1 cellular context compared by ENCODE assay signal in the genomic region with DNA sequence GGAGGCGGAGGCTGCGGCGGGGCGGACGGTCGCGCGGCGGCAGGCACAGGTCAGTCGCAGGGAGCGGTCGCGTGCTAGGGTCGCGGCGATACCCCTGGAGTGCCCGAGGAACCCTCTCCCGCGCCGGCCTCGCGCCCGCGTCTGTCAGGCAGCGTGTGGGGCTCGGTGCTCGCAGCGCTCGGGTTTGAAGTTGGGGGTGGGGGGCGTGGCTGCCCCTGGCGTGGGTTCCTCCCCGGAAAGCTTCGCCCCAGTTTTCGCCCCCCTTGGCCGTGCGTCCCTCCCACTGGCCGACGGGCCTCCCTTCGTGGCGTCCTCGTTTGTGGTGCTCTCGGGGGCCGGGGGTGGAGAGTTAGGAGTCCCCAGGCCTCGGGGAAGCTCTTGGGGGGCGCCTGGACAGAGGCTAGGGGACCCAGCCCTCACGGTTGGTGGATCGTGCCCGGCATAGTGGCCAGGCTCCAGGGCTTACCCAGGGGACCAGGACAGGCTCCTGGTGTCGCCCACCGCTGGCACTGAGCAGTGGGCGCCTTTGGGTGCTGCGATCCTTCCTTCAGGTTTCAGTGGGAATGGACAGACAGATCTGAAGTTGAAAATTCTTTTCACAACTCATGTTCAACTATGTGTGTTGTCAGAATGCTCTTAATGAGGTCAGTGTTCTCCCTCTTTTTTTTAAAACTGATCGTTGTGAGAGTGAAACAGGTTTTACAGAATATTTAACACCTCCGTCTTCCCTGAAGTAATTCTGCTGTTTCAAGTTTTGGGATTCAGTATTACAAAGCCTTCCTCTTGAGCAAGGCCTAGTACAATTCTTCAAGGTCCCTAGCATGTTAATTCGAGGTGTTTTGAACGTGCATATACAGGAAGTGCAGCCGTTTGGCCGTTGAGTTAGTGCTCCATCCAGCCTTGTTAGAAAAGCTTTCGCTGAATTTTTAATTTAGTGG.
TF ChIP-seq lines count a peak whose summit lies in the region.

No MANE protein-coding gene starts in this region.

TF ChIP-seq in K562, 482 proteins besides CTCF, POLR2A, EP300 and RAD21 (continued from another document and continues in another):
- TF ChIP-seq U2AF1 (optimal IDR thresholded peaks at IDR 0.05; ENCODE audit: low read depth, low read length) (peak; percentile 86), ZNF707 (CRISPR knock-in tag; conservative IDR thresholded peaks at IDR 0.05) (no peak), PCBP2 (IDR thresholded peaks at IDR 0.05; ENCODE audit: low read depth, low read length, poor library complexity, severe bottlenecking) (no peak), PHF8 (IDR thresholded peaks at IDR 0.05; ENCODE audit: borderline replicate concordance, low read length) (peak; percentile 86), CBFB (CRISPR knock-in tag; IDR thresholded peaks at IDR 0.05) (no peak), XRCC5 (IDR thresholded peaks at IDR 0.05; ENCODE audit: low read depth, low read length) (no peak), ZNF384 (IDR thresholded peaks at IDR 0.05; ENCODE audit: low read depth, low read length) (no peak), SRSF3 (IDR thresholded peaks at IDR 0.05; ENCODE audit: insufficient read depth, low read length) (no peak), GABPA (tag; conservative IDR thresholded peaks at IDR 0.05; ENCODE audit: low read depth) (peak; percentile 26), ZNF668 (CRISPR knock-in tag; IDR thresholded peaks at IDR 0.05) (no peak), CAMTA2 (CRISPR knock-in tag; conservative IDR thresholded peaks at IDR 0.05) (0 out of 2 replicates have a peak, but pooled peaks have one; percentile 62), ERF (CRISPR knock-in tag; IDR thresholded peaks at IDR 0.05) (peak; percentile 63; the same call in 1 of the 2 replicates), HNRNPL (IDR thresholded peaks at IDR 0.05; ENCODE audit: low read depth, low read length) (0 out of 2 replicates have a peak, but pooled peaks have one; percentile 29), ZNF347 (CRISPR knock-in tag; IDR thresholded peaks at IDR 0.05; ENCODE audit: low read depth) (no peak), ILF3 (IDR thresholded peaks at IDR 0.05; ENCODE audit: borderline replicate concordance) (peak; percentile 50; the same call in 1 of the 2 replicates), PHF20 (IDR thresholded peaks at IDR 0.05; ENCODE audit: partially characterized antibody) (peak; percentile 37), YBX1 (IDR thresholded peaks at IDR 0.05) (no peak), GTF2E2 (tag; IDR thresholded peaks at IDR 0.05) (no peak), MCM5 (IDR thresholded peaks at IDR 0.05; ENCODE audit: low read depth) (no peak), MCM7 (IDR thresholded peaks at IDR 0.05) (no peak), ELF2 (CRISPR knock-in tag; IDR thresholded peaks at IDR 0.05) (no peak), TEAD2 (tag; IDR thresholded peaks at IDR 0.05) (no peak), SRSF1 (IDR thresholded peaks at IDR 0.05; ENCODE audit: low read depth, low read length) (0 out of 2 replicates have a peak, but pooled peaks have one; percentile 63), POLR2AphosphoS2 (IDR thresholded peaks at IDR 0.05; ENCODE audit: low read length) (no peak), ZEB2 (IDR thresholded peaks at IDR 0.05) (no peak)
- TF ChIP-seq, protein P1, sequence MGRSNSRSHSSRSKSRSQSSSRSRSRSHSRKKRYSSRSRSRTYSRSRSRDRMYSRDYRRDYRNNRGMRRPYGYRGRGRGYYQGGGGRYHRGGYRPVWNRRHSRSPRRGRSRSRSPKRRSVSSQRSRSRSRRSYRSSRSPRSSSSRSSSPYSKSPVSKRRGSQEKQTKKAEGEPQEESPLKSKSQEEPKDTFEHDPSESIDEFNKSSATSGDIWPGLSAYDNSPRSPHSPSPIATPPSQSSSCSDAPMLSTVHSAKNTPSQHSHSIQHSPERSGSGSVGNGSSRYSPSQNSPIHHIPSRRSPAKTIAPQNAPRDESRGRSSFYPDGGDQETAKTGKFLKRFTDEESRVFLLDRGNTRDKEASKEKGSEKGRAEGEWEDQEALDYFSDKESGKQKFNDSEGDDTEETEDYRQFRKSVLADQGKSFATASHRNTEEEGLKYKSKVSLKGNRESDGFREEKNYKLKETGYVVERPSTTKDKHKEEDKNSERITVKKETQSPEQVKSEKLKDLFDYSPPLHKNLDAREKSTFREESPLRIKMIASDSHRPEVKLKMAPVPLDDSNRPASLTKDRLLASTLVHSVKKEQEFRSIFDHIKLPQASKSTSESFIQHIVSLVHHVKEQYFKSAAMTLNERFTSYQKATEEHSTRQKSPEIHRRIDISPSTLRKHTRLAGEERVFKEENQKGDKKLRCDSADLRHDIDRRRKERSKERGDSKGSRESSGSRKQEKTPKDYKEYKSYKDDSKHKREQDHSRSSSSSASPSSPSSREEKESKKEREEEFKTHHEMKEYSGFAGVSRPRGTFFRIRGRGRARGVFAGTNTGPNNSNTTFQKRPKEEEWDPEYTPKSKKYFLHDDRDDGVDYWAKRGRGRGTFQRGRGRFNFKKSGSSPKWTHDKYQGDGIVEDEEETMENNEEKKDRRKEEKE (IDR thresholded peaks at IDR 0.05; ENCODE audit: borderline replicate concordance in 1 of 2, control insufficient read depth in 1 of 2, low read depth in 2 of 2, low read length in 1 of 2), result no peak
- TF ChIP-seq, protein P2, sequence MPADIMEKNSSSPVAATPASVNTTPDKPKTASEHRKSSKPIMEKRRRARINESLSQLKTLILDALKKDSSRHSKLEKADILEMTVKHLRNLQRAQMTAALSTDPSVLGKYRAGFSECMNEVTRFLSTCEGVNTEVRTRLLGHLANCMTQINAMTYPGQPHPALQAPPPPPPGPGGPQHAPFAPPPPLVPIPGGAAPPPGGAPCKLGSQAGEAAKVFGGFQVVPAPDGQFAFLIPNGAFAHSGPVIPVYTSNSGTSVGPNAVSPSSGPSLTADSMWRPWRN (IDR thresholded peaks at IDR 0.05; ENCODE audit: low read depth), result no peak
- TF ChIP-seq, protein P3, sequence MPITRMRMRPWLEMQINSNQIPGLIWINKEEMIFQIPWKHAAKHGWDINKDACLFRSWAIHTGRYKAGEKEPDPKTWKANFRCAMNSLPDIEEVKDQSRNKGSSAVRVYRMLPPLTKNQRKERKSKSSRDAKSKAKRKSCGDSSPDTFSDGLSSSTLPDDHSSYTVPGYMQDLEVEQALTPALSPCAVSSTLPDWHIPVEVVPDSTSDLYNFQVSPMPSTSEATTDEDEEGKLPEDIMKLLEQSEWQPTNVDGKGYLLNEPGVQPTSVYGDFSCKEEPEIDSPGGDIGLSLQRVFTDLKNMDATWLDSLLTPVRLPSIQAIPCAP (CRISPR knock-in tag; IDR thresholded peaks at IDR 0.05; ENCODE audit: borderline replicate concordance), result no peak
- TF ChIP-seq, protein P4, sequence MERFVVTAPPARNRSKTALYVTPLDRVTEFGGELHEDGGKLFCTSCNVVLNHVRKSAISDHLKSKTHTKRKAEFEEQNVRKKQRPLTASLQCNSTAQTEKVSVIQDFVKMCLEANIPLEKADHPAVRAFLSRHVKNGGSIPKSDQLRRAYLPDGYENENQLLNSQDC (CRISPR knock-in tag; IDR thresholded peaks at IDR 0.05), result no peak
- TF ChIP-seq, protein P5, sequence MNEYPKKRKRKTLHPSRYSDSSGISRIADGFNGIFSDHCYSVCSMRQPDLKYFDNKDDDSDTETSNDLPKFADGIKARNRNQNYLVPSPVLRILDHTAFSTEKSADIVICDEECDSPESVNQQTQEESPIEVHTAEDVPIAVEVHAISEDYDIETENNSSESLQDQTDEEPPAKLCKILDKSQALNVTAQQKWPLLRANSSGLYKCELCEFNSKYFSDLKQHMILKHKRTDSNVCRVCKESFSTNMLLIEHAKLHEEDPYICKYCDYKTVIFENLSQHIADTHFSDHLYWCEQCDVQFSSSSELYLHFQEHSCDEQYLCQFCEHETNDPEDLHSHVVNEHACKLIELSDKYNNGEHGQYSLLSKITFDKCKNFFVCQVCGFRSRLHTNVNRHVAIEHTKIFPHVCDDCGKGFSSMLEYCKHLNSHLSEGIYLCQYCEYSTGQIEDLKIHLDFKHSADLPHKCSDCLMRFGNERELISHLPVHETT (CRISPR knock-in tag; conservative IDR thresholded peaks at IDR 0.05 in 1 of 2, IDR thresholded peaks at IDR 0.05 in 1 of 2), result peak in 1 of 2 experiments; percentile 7; a peak in 1 of 4 replicates
- TF ChIP-seq, protein P6, sequence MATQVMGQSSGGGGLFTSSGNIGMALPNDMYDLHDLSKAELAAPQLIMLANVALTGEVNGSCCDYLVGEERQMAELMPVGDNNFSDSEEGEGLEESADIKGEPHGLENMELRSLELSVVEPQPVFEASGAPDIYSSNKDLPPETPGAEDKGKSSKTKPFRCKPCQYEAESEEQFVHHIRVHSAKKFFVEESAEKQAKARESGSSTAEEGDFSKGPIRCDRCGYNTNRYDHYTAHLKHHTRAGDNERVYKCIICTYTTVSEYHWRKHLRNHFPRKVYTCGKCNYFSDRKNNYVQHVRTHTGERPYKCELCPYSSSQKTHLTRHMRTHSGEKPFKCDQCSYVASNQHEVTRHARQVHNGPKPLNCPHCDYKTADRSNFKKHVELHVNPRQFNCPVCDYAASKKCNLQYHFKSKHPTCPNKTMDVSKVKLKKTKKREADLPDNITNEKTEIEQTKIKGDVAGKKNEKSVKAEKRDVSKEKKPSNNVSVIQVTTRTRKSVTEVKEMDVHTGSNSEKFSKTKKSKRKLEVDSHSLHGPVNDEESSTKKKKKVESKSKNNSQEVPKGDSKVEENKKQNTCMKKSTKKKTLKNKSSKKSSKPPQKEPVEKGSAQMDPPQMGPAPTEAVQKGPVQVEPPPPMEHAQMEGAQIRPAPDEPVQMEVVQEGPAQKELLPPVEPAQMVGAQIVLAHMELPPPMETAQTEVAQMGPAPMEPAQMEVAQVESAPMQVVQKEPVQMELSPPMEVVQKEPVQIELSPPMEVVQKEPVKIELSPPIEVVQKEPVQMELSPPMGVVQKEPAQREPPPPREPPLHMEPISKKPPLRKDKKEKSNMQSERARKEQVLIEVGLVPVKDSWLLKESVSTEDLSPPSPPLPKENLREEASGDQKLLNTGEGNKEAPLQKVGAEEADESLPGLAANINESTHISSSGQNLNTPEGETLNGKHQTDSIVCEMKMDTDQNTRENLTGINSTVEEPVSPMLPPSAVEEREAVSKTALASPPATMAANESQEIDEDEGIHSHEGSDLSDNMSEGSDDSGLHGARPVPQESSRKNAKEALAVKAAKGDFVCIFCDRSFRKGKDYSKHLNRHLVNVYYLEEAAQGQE (CRISPR knock-in tag; IDR thresholded peaks at IDR 0.05; ENCODE audit: low read depth), result peak; percentile 20; the same call in 1 of the 2 replicates
- TF ChIP-seq, protein P7, sequence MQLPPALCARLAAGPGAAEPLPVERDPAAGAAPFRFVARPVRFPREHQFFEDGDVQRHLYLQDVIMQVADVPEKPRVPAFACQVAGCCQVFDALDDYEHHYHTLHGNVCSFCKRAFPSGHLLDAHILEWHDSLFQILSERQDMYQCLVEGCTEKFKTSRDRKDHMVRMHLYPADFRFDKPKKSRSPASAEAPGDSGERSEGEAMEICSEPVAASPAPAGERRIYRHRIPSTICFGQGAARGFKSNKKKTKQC (CRISPR knock-in tag; IDR thresholded peaks at IDR 0.05), result no peak
- TF ChIP-seq, protein P8, sequence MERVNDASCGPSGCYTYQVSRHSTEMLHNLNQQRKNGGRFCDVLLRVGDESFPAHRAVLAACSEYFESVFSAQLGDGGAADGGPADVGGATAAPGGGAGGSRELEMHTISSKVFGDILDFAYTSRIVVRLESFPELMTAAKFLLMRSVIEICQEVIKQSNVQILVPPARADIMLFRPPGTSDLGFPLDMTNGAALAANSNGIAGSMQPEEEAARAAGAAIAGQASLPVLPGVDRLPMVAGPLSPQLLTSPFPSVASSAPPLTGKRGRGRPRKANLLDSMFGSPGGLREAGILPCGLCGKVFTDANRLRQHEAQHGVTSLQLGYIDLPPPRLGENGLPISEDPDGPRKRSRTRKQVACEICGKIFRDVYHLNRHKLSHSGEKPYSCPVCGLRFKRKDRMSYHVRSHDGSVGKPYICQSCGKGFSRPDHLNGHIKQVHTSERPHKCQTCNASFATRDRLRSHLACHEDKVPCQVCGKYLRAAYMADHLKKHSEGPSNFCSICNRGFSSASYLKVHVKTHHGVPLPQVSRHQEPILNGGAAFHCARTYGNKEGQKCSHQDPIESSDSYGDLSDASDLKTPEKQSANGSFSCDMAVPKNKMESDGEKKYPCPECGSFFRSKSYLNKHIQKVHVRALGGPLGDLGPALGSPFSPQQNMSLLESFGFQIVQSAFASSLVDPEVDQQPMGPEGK (CRISPR knock-in tag; IDR thresholded peaks at IDR 0.05; ENCODE audit: borderline replicate concordance), result no peak
- TF ChIP-seq, protein P9, sequence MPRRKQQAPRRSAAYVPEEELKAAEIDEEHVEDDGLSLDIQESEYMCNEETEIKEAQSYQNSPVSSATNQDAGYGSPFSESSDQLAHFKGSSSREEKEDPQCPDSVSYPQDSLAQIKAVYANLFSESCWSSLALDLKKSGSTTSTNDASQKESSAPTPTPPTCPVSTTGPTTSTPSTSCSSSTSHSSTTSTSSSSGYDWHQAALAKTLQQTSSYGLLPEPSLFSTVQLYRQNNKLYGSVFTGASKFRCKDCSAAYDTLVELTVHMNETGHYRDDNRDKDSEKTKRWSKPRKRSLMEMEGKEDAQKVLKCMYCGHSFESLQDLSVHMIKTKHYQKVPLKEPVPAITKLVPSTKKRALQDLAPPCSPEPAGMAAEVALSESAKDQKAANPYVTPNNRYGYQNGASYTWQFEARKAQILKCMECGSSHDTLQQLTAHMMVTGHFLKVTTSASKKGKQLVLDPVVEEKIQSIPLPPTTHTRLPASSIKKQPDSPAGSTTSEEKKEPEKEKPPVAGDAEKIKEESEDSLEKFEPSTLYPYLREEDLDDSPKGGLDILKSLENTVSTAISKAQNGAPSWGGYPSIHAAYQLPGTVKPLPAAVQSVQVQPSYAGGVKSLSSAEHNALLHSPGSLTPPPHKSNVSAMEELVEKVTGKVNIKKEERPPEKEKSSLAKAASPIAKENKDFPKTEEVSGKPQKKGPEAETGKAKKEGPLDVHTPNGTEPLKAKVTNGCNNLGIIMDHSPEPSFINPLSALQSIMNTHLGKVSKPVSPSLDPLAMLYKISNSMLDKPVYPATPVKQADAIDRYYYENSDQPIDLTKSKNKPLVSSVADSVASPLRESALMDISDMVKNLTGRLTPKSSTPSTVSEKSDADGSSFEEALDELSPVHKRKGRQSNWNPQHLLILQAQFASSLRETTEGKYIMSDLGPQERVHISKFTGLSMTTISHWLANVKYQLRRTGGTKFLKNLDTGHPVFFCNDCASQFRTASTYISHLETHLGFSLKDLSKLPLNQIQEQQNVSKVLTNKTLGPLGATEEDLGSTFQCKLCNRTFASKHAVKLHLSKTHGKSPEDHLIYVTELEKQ (CRISPR knock-in tag; IDR thresholded peaks at IDR 0.05), result no peak
- TF ChIP-seq, protein P10, sequence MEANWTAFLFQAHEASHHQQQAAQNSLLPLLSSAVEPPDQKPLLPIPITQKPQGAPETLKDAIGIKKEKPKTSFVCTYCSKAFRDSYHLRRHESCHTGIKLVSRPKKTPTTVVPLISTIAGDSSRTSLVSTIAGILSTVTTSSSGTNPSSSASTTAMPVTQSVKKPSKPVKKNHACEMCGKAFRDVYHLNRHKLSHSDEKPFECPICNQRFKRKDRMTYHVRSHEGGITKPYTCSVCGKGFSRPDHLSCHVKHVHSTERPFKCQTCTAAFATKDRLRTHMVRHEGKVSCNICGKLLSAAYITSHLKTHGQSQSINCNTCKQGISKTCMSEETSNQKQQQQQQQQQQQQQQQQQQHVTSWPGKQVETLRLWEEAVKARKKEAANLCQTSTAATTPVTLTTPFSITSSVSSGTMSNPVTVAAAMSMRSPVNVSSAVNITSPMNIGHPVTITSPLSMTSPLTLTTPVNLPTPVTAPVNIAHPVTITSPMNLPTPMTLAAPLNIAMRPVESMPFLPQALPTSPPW (CRISPR knock-in tag; IDR thresholded peaks at IDR 0.05), result no peak
- TF ChIP-seq, protein P11, sequence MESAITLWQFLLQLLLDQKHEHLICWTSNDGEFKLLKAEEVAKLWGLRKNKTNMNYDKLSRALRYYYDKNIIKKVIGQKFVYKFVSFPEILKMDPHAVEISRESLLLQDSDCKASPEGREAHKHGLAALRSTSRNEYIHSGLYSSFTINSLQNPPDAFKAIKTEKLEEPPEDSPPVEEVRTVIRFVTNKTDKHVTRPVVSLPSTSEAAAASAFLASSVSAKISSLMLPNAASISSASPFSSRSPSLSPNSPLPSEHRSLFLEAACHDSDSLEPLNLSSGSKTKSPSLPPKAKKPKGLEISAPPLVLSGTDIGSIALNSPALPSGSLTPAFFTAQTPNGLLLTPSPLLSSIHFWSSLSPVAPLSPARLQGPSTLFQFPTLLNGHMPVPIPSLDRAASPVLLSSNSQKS (CRISPR knock-in tag; IDR thresholded peaks at IDR 0.05), result no peak
